ENCODE assay signal across 18 cellular contexts in genomic region chr6:151514000-151514730, GRCh38. TPM values are rescaled to one million over a fixed set of nuclear protein-coding genes. Genes with fewer than 3 reads are reported as not detected.
"Had no signal": no experiment of that assay in that cellular context is flagged by ENCODE, and none has a peak within 500 bp of the region (broad histone marks: within the 10 kb centered on the region; RNA-seq: fewer than 3 reads in every experiment).

No MANE protein-coding gene starts in this region.

- H3K36me3 ChIP-seq: esophagus squamous epithelium, left lung, sigmoid colon, upper lobe of left lung had no signal

- H3K36me3 Mint-ChIP-seq: activated naive CD4-positive, alpha-beta T cell treated with anti-CD3 and anti-CD28 coated beads, Interleukin-2, amount 10 ng/mL, durations not matched to agents 7 days and 5 days had no signal

- H3K27me3 ChIP-seq: esophagus squamous epithelium, foreskin keratinocyte, left lung, sigmoid colon, upper lobe of left lung had no signal

- H3K27ac ChIP-seq: esophagus squamous epithelium, foreskin keratinocyte, left lung, psoas muscle, sigmoid colon, upper lobe of left lung, VCaP had no signal

- H3K9me3 ChIP-seq: psoas muscle had no signal

- DNase-seq: activated CD4-positive, alpha-beta memory T cell treated with anti-CD3 and anti-CD28 coated beads, Interleukin-2, amount 10 ng/mL, durations not matched to agents 7 days and 5 days; activated CD8-positive, alpha-beta memory T cell treated with anti-CD3 and anti-CD28 coated beads, Interleukin-2, amount 50 U/mL, for 4 hours; activated naive CD4-positive, alpha-beta T cell treated with anti-CD3 and anti-CD28 coated beads, Interleukin-2, amount 10 ng/mL, durations not matched to agents 7 days and 5 days; esophagus squamous epithelium; foreskin keratinocyte; head of caudate nucleus; left lung; occipital lobe; psoas muscle; sigmoid colon; stimulated activated CD4-positive, alpha-beta T cell treated with anti-CD3 and anti-CD28 coated beads, Interleukin-2, amount 100 ng/mL, for 24 hours; stimulated activated naive B cell treated with anti-CD40 and anti-IgM and Interleukin-4, amounts not matched to agents 10 μg/mL and 1 μg/mL and 100 μg/mL, for 72 hours; upper lobe of left lung had no signal

- H3K4me1 ChIP-seq: foreskin keratinocyte, psoas muscle, sigmoid colon, upper lobe of left lung had no signal

- H3K27me3 Mint-ChIP-seq: activated CD4-positive, alpha-beta memory T cell treated with anti-CD3 and anti-CD28 coated beads, Interleukin-2, amount 10 ng/mL, durations not matched to agents 7 days and 5 days; activated naive CD4-positive, alpha-beta T cell treated with anti-CD3 and anti-CD28 coated beads, Interleukin-2, amount 10 ng/mL, durations not matched to agents 7 days and 5 days had no signal

- H3K4me3 ChIP-seq: esophagus squamous epithelium, left lung, psoas muscle, sigmoid colon, upper lobe of left lung had no signal

- H3K27ac Mint-ChIP-seq: activated CD4-positive, alpha-beta memory T cell treated with anti-CD3 and anti-CD28 coated beads, Interleukin-2, amount 10 ng/mL, durations not matched to agents 7 days and 5 days; activated naive CD4-positive, alpha-beta T cell treated with anti-CD3 and anti-CD28 coated beads, Interleukin-2, amount 10 ng/mL, durations not matched to agents 7 days and 5 days; activated T-helper 1 cell treated with anti-CD3 and anti-CD28 coated beads, Interleukin-12 subunit alpha, Interleukin-12 subunit beta, Interleukin-2, Interleukin-4 antibody, amounts not matched to agents 30 ng/mL and 10 ng/mL and 1 ng/mL, durations not matched to agents 14 hours and 24 hours and 36 hours; memory B cell; natural killer cell treated with Interleukin-12 subunit alpha and Interleukin-12 subunit beta and Interleukin-15 and Interleukin-18, amount 100 ng/mL, for 72 hours; stimulated activated naive B cell treated with anti-CD40 and anti-IgM and Interleukin-4, amounts not matched to agents 10 μg/mL and 1 μg/mL and 100 μg/mL, for 72 hours had no signal

- H3K4me1 Mint-ChIP-seq: memory B cell; stimulated activated naive B cell treated with anti-CD40 and anti-IgM and Interleukin-4, amounts not matched to agents 10 μg/mL and 1 μg/mL and 100 μg/mL, for 72 hours had no signal

- ATAC-seq: foreskin keratinocyte; left lung; natural killer cell treated with Interleukin-12 subunit alpha and Interleukin-12 subunit beta and Interleukin-15 and Interleukin-18, amount 100 ng/mL, for 72 hours; psoas muscle; stimulated activated naive B cell treated with anti-CD40 and anti-IgM and Interleukin-4, amounts not matched to agents 10 μg/mL and 1 μg/mL and 100 μg/mL, for 72 hours had no signal

- H3K4me3 Mint-ChIP-seq: activated CD4-positive, alpha-beta memory T cell treated with anti-CD3 and anti-CD28 coated beads, Interleukin-2, amount 10 ng/mL, durations not matched to agents 7 days and 5 days; activated naive CD4-positive, alpha-beta T cell treated with anti-CD3 and anti-CD28 coated beads, Interleukin-2, amount 10 ng/mL, durations not matched to agents 7 days and 5 days; activated T-helper 1 cell treated with anti-CD3 and anti-CD28 coated beads, Interleukin-12 subunit alpha, Interleukin-12 subunit beta, Interleukin-2, Interleukin-4 antibody, amounts not matched to agents 30 ng/mL and 10 ng/mL and 1 ng/mL, durations not matched to agents 14 hours and 24 hours and 36 hours; memory B cell; natural killer cell treated with Interleukin-12 subunit alpha and Interleukin-12 subunit beta and Interleukin-15 and Interleukin-18, amount 100 ng/mL, for 72 hours; stimulated activated naive B cell treated with anti-CD40 and anti-IgM and Interleukin-4, amounts not matched to agents 10 μg/mL and 1 μg/mL and 100 μg/mL, for 72 hours had no signal

RNA-seq across cellular contexts. Expression of gene CCDC170, which starts 20.3 kb away (rescaled TPM):
- total RNA-seq: activated CD4-positive, alpha-beta memory T cell treated with anti-CD3 and anti-CD28 coated beads, Interleukin-2, amount 10 ng/mL, durations not matched to agents 7 days and 5 days; activated T-helper 1 cell treated with anti-CD3 and anti-CD28 coated beads, Interleukin-12 subunit alpha, Interleukin-12 subunit beta, Interleukin-2, Interleukin-4 antibody, amounts not matched to agents 30 ng/mL and 10 ng/mL and 1 ng/mL, durations not matched to agents 14 hours and 24 hours and 36 hours; foreskin keratinocyte; natural killer cell treated with Interleukin-12 subunit alpha and Interleukin-12 subunit beta and Interleukin-15 and Interleukin-18, amount 100 ng/mL, for 72 hours; T-helper 2 cell treated with Interferon-gamma antibody and Interleukin-4, amounts not matched to agents 100 ng/mL and 5 ng/mL, for 36 hours had no signal
